In genomic region chr11:69439651-69440464, GRCh38 we compare ENCODE assay signal across 19 cellular contexts. TPM values are rescaled to one million over a fixed set of nuclear protein-coding genes. Genes with fewer than 3 reads are reported as not detected.
"Had no signal": no experiment of that assay in that cellular context is flagged by ENCODE, and none has a peak within 500 bp of the region (broad histone marks: within the 10 kb centered on the region; RNA-seq: fewer than 3 reads in every experiment).

No MANE protein-coding gene starts in this region.

- H3K9me3 Mint-ChIP-seq: activated T-cell treated with anti-CD3 and anti-CD28 coated beads, Interleukin-2, amount 50 U/mL, for 72 hours; memory B cell; natural killer cell had no signal

- H3K27ac Mint-ChIP-seq: activated T-cell treated with anti-CD3 and anti-CD28 coated beads, Interleukin-2, amount 50 U/mL, for 72 hours; memory B cell; natural killer cell; progenitor cell of endocrine pancreas had no signal

- H3K27me3 ChIP-seq: gastroesophageal sphincter, heart right ventricle, right atrium auricular region, upper lobe of left lung had no signal

- H3K36me3 ChIP-seq: gastroesophageal sphincter, heart right ventricle, left lung, right atrium auricular region, upper lobe of left lung had no signal

- H3K36me3 Mint-ChIP-seq: memory B cell, natural killer cell had no signal

- H3K27me3 Mint-ChIP-seq: progenitor cell of endocrine pancreas had no signal

- H3K4me2 ChIP-seq: smooth muscle cell had no signal

- H3K4me3 Mint-ChIP-seq: activated T-cell treated with anti-CD3 and anti-CD28 coated beads, Interleukin-2, amount 50 U/mL, for 72 hours; memory B cell; natural killer cell had no signal

- H3K4me3 ChIP-seq: gastroesophageal sphincter, heart right ventricle, left lung, right atrium auricular region, smooth muscle cell, upper lobe of left lung had no signal

- H3K27ac ChIP-seq: gastroesophageal sphincter, heart right ventricle, left lung, right atrium auricular region, upper lobe of left lung had no signal

- ATAC-seq: activated T-cell treated with anti-CD3 and anti-CD28 coated beads, Interleukin-2, amount 50 U/mL, for 72 hours; gastroesophageal sphincter; heart right ventricle; left lung; natural killer cell; stimulated activated naive CD8-positive, alpha-beta T cell treated with anti-CD3 and anti-CD28 coated beads, Interleukin-15, Interleukin-2, amounts not matched to agents 100 U/mL and 50 U/mL, for 24 hours had no signal

- H3K9me3 ChIP-seq: gastroesophageal sphincter, heart right ventricle, left lung, right atrium auricular region, upper lobe of left lung had no signal

- DNase-seq: activated CD4-positive, alpha-beta T cell treated with anti-CD3 and anti-CD28 coated beads for 4 hours; activated CD8-positive, alpha-beta memory T cell treated with anti-CD3 and anti-CD28 coated beads, Interleukin-2, amount 50 U/mL, for 48 hours; activated T-cell treated with anti-CD3 and anti-CD28 coated beads, Interleukin-2, amount 50 U/mL, for 72 hours; erythroblast; heart right ventricle; left lung; natural killer cell; nucleus accumbens; stimulated activated naive CD8-positive, alpha-beta T cell treated with anti-CD3 and anti-CD28 coated beads, Interleukin-15, Interleukin-2, amounts not matched to agents 100 U/mL and 50 U/mL, for 24 hours; T-helper 2 cell; upper lobe of left lung had no signal

- FAIRE-seq: astrocyte, bronchial epithelial cell, islet of Langerhans had no signal

RNA-seq across cellular contexts. Expression of gene LINC01488, which starts 41.6 kb away (rescaled TPM):
- total RNA-seq: activated T-cell treated with anti-CD3 and anti-CD28 coated beads, Interleukin-2, amount 50 U/mL, for 72 hours; astrocyte; bronchial epithelial cell; gastroesophageal sphincter; left lung; natural killer cell; right atrium auricular region; smooth muscle cell; upper lobe of left lung had no signal
- polyA plus RNA-seq: smooth muscle cell had no signal
